Comparison of ENCODE assay signal across 8 cellular contexts in genomic region chr1:64917328-64917861, GRCh38. TPM values are rescaled to one million over a fixed set of nuclear protein-coding genes. Genes with fewer than 3 reads are reported as not detected.
DNase-seq lines count a peak whose midpoint lies in the region; ATAC-seq, FAIRE-seq and TF ChIP-seq lines count a peak whose summit lies in the region.

No MANE protein-coding gene starts in this region.

- H3K4me1 ChIP-seq in right lobe of liver (peaks cover 0 to 68% (median 20%) of the 10 kb centered on the region in 4 donors), vagina (peaks cover 67% of the 10 kb centered on the region)

- H3K4me3 ChIP-seq in MG63 (no peak overlapping the region), bronchial epithelial cell (ENCODE audit: low read depth, low read length) (no peak overlapping the region), right lobe of liver (no peak overlapping the region), vagina (no peak overlapping the region)

- peak overlapping the region in 1 of 3 donors; percentile 74 for H3K27ac ChIP-seq in right lobe of liver
- H3K27ac ChIP-seq in vagina, result peak overlapping the region; percentile 39

- 41% methylated on average over 2 of the region's 3 CpGs for WGBS in right lobe of liver (ENCODE audit: insufficient coverage, low coverage, low lambda C conversion rate, missing lambda C conversion rate)

- FAIRE-seq in bronchial epithelial cell (lab: Jason Lieb, UNC), result no peak

- no peaks in the 10 kb centered on the region for H3K36me3 ChIP-seq in MG63
- H3K36me3 ChIP-seq in bronchial epithelial cell (ENCODE audit: control insufficient read depth, insufficient read depth, low read length), result no peaks in the 10 kb centered on the region
- no peaks in the 10 kb centered on the region for H3K36me3 ChIP-seq in right lobe of liver
- no peaks in the 10 kb centered on the region for H3K36me3 ChIP-seq in vagina

- TF ChIP-seq POLR2A in right lobe of liver (IDR thresholded peaks at IDR 0.05) (no peak), vagina (IDR thresholded peaks at IDR 0.05) (no peak)

- TF ChIP-seq CTCF in bronchial epithelial cell (IDR thresholded peaks at IDR 0.05; ENCODE audit: insufficient read depth, low read length, severe bottlenecking), result no peak
- TF ChIP-seq CTCF in right lobe of liver (IDR thresholded peaks at IDR 0.05), result no peak
- no peak for TF ChIP-seq CTCF in vagina (IDR thresholded peaks at IDR 0.05)

- no peaks in the 10 kb centered on the region for H3K9me3 ChIP-seq in MG63
- no peaks in the 10 kb centered on the region for H3K9me3 ChIP-seq in right lobe of liver
- H3K9me3 ChIP-seq in vagina, result no peaks in the 10 kb centered on the region

- H3K27me3 ChIP-seq in MG63, result no peaks in the 10 kb centered on the region
- H3K27me3 ChIP-seq in bronchial epithelial cell (ENCODE audit: control insufficient read depth, insufficient read depth, low read length), result no peaks in the 10 kb centered on the region
- H3K27me3 ChIP-seq in right lobe of liver, result no peaks in the 10 kb centered on the region
- no peaks in the 10 kb centered on the region for H3K27me3 ChIP-seq in vagina

- peak; percentile 73 for DNase-seq in CD1c-positive myeloid dendritic cell (ENCODE audit: extremely low spot score)
- peak; percentile 97 for DNase-seq in MG63
- peak; percentile 90 for DNase-seq in bronchial epithelial cell (ENCODE audit: low read depth)
- peak in 1 of 3 donors; percentile 31 for DNase-seq in right lobe of liver
- no peak for DNase-seq in vagina (ENCODE audit: extremely low spot score in 2 of 2)
- DNase-seq in NCI-H2171 treated with DMSO at 0.1 percent for 48 hours (lab: John Stamatoyannopoulos, UW), result no peak
- no peak for DNase-seq in NCI-H2107 treated with DMSO at 0.1 percent for 48 hours (lab: John Stamatoyannopoulos, UW; ENCODE audit: unreplicated experiment)
- DNase-seq in NCI-H1694 treated with DMSO at 0.1 percent for 48 hours (lab: John Stamatoyannopoulos, UW), result no peak

- peak; percentile 40 to 64 (median 49) for ATAC-seq in right lobe of liver

- intact Hi-C loops in right lobe of liver (cut with DNase I), result no loop called here
- intact Hi-C loops in vagina (cut with DNase I), result no loop called here

RNA-seq across cellular contexts. Expression of gene JAK1, which starts 49.0 kb away (rescaled TPM):
- 58.9 and 61.9 TPM in 2 replicates for total RNA-seq in MG63 (2014; rRNA removed; shearing (Covaris generic); ENCODE audit: low replicate concordance)
- 55.8 and 63.0 TPM in 2 replicates for total RNA-seq in bronchial epithelial cell
- total RNA-seq in right lobe of liver, result 10 to 100 TPM; 48.0 to 71.6 (median 66.5) TPM
- total RNA-seq in vagina, result 93.3 TPM

Comparison
In these comparisons a context has a peak if more than half of its experiments do, and no peak if none do; other contexts are left out.
1. DNase-seq: peak in CD1c-positive myeloid dendritic cell (single experiment), MG63 (single experiment) and bronchial epithelial cell (single experiment); none in vagina (0 of 2), NCI-H2171 treated with DMSO at 0.1 percent for 48 hours (single experiment), NCI-H2107 treated with DMSO at 0.1 percent for 48 hours (single experiment) and NCI-H1694 treated with DMSO at 0.1 percent for 48 hours (single experiment).